1 cellular context compared by ENCODE assay signal in genomic region chr3:196135693-196136639, GRCh38.
A peak's percentile ranks its signal among the peaks of the same experiment; 100 is the strongest.
TF ChIP-seq lines count a peak whose summit lies in the region.

No MANE protein-coding gene starts in this region.

TF ChIP-seq in HepG2, 621 proteins besides CTCF, POLR2A, EP300 and RAD21 (continued from another document and continues in another):
- TF ChIP-seq ZNF276 (CRISPR knock-in tag; IDR thresholded peaks at IDR 0.05; ENCODE audit: low read depth), result no peak
- peak; percentile 57; the same call in 1 of the 2 replicates for TF ChIP-seq BCL6 (CRISPR knock-in tag; IDR thresholded peaks at IDR 0.05)
- peak; percentile 83 for TF ChIP-seq RXRA (CRISPR knock-in tag; IDR thresholded peaks at IDR 0.05)
- TF ChIP-seq ARID5B (CRISPR knock-in tag; IDR thresholded peaks at IDR 0.05), result 0 out of 2 replicates have a peak, but pooled peaks have one; percentile 15
- no peak for TF ChIP-seq ZNF3 (CRISPR knock-in tag; IDR thresholded peaks at IDR 0.05)
- TF ChIP-seq ATF3 (CRISPR knock-in tag; IDR thresholded peaks at IDR 0.05), result peak; percentile 75; the same call in 1 of the 2 replicates
- peak; percentile 97 for TF ChIP-seq RARA (CRISPR knock-in tag; IDR thresholded peaks at IDR 0.05)
- no peak for TF ChIP-seq ZBTB33 (CRISPR knock-in tag; IDR thresholded peaks at IDR 0.05)
- peak; percentile 66 for TF ChIP-seq SKIL (CRISPR knock-in tag; IDR thresholded peaks at IDR 0.05; ENCODE audit: borderline replicate concordance)
- no peak for TF ChIP-seq SNAI1 (CRISPR knock-in tag; IDR thresholded peaks at IDR 0.05; ENCODE audit: borderline replicate concordance)
- TF ChIP-seq ZHX2 (IDR thresholded peaks at IDR 0.05; ENCODE audit: low read depth), result no peak
- no peak for TF ChIP-seq ZHX2 (CRISPR knock-in tag; IDR thresholded peaks at IDR 0.05; ENCODE audit: borderline replicate concordance)
- no peak for TF ChIP-seq SMC3 (IDR thresholded peaks at IDR 0.05; ENCODE audit: low read length)
- TF ChIP-seq ZBTB39 (CRISPR knock-in tag; IDR thresholded peaks at IDR 0.05), result no peak
- TF ChIP-seq ZNF256 (CRISPR knock-in tag; conservative IDR thresholded peaks at IDR 0.05), result no peak
- TF ChIP-seq MBD4 (IDR thresholded peaks at IDR 0.05; ENCODE audit: borderline replicate concordance, low read length), result no peak
- peak; percentile 51 to 56; a peak in 2 of 4 replicates for TF ChIP-seq NR2F1 (CRISPR knock-in tag; IDR thresholded peaks at IDR 0.05)
- TF ChIP-seq TARDBP (CRISPR knock-in tag; IDR thresholded peaks at IDR 0.05), result no peak
- TF ChIP-seq SKI (IDR thresholded peaks at IDR 0.05; ENCODE audit: partially characterized antibody), result peak; percentile 95
- TF ChIP-seq ATF4 (CRISPR knock-in tag; IDR thresholded peaks at IDR 0.05), result no peak
- peak; percentile 90 for TF ChIP-seq TBL1XR1 (IDR thresholded peaks at IDR 0.05; ENCODE audit: borderline replicate concordance, low read length, partially characterized antibody)
- no peak for TF ChIP-seq ZNF639 (CRISPR knock-in tag; conservative IDR thresholded peaks at IDR 0.05)
- TF ChIP-seq HMGXB3 (CRISPR knock-in tag; IDR thresholded peaks at IDR 0.05; ENCODE audit: borderline replicate concordance), result no peak
- peak; percentile 12; the same call in 1 of the 2 replicates for TF ChIP-seq HMG20A (CRISPR knock-in tag; IDR thresholded peaks at IDR 0.05; ENCODE audit: borderline replicate concordance)
- TF ChIP-seq FOSL2 (CRISPR knock-in tag; IDR thresholded peaks at IDR 0.05), result peak; percentile 43
- TF ChIP-seq SALL1 (CRISPR knock-in tag; IDR thresholded peaks at IDR 0.05), result peak; percentile 20; the same call in 1 of the 2 replicates
